21 cellular contexts compared by ENCODE assay signal in the genomic region with DNA sequence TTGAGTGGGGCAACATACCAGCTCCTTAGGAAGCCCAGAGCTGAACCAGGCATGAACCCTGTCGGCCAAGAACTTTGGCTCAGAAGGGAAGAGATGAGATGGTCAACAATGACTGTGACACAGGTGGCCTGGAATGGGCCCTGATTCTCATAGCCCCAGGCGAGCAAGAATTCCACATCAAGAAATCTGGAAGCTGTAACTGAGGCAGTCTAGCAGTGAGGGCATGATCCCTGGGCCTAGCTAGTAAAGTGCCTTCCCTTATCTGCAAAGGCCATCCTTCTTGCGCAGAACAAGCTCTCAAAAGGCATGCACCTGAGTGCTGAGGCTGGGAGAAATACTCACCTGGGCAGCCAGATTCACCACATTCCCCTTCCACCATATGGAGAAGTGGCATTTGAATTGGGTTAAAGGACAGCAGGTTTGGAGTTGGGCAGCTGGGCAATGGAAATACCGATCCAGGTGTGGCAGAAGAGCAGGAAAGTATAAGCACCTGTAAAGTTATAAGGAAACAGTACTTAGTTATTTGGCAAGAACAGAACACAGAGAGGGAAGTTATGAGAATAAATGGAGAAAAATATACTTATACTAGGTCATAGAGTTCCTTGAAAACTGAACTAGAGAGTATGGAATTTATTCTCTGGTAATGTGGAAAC.
"Had no signal": no experiment of that assay in that cellular context is flagged by ENCODE, and none has a peak within 500 bp of the region (broad histone marks: within the 10 kb centered on the region; RNA-seq: fewer than 3 reads in every experiment).

No MANE protein-coding gene starts in this region.

- H3K27me3 Mint-ChIP-seq: stimulated activated memory B cell treated with anti-CD40 and anti-IgM and Interleukin-4, amounts not matched to agents 10 μg/mL and 1 μg/mL and 100 μg/mL, for 72 hours had no signal

- H3K27ac Mint-ChIP-seq: endodermal cell; naive thymus-derived CD4-positive, alpha-beta T cell; nephron progenitor cell; stimulated activated memory B cell treated with anti-CD40 and anti-IgM and Interleukin-4, amounts not matched to agents 10 μg/mL and 1 μg/mL and 100 μg/mL, for 72 hours; stimulated activated naive CD8-positive, alpha-beta T cell treated with anti-CD3 and anti-CD28 coated beads, Interleukin-15, Interleukin-2, amounts not matched to agents 100 ng/mL and 50 ng/mL, for 24 hours had no signal

- H3K9me3 ChIP-seq: psoas muscle, right lobe of liver, tibial artery had no signal

- H3K79me2 ChIP-seq: hepatocyte had no signal

- H3K36me3 Mint-ChIP-seq: naive thymus-derived CD4-positive, alpha-beta T cell; stimulated activated memory B cell treated with anti-CD40 and anti-IgM and Interleukin-4, amounts not matched to agents 10 μg/mL and 1 μg/mL and 100 μg/mL, for 72 hours had no signal

- H3K36me3 ChIP-seq: right lobe of liver, tibial artery had no signal

- ATAC-seq: left lobe of liver; naive thymus-derived CD4-positive, alpha-beta T cell; psoas muscle; right lobe of liver; stimulated activated memory B cell treated with anti-CD40 and anti-IgM and Interleukin-4, amounts not matched to agents 10 μg/mL and 1 μg/mL and 100 μg/mL, for 72 hours had no signal

- H3K9me3 Mint-ChIP-seq: endodermal cell; naive thymus-derived CD4-positive, alpha-beta T cell; nephron progenitor cell; stimulated activated memory B cell treated with anti-CD40 and anti-IgM and Interleukin-4, amounts not matched to agents 10 μg/mL and 1 μg/mL and 100 μg/mL, for 72 hours; stimulated activated naive CD8-positive, alpha-beta T cell treated with anti-CD3 and anti-CD28 coated beads, Interleukin-15, Interleukin-2, amounts not matched to agents 100 ng/mL and 50 ng/mL, for 24 hours had no signal

- DNase-seq: effector CD4-positive, alpha-beta T cell; endodermal cell; erythroblast; foreskin melanocyte; head of caudate nucleus; kidney glomerular epithelial cell; midbrain; naive thymus-derived CD4-positive, alpha-beta T cell; nephron progenitor cell; psoas muscle; retina; right lobe of liver; stimulated activated CD4-positive, alpha-beta T cell treated with anti-CD3 and anti-CD28 coated beads, Interleukin-15, amount 100 ng/mL, for 24 hours; stimulated activated CD4-positive, alpha-beta T cell treated with anti-CD3 and anti-CD28 coated beads, Interleukin-1b, Interleukin-23, amount 100 ng/mL, for 48 hours; stimulated activated CD4-positive, alpha-beta T cell treated with anti-CD3 and anti-CD28 coated beads, Interleukin-4, amount 100 ng/mL, for 24 hours; tibial artery had no signal

- H3K4me3 Mint-ChIP-seq: endodermal cell; naive thymus-derived CD4-positive, alpha-beta T cell; nephron progenitor cell; stimulated activated memory B cell treated with anti-CD40 and anti-IgM and Interleukin-4, amounts not matched to agents 10 μg/mL and 1 μg/mL and 100 μg/mL, for 72 hours; stimulated activated naive CD8-positive, alpha-beta T cell treated with anti-CD3 and anti-CD28 coated beads, Interleukin-15, Interleukin-2, amounts not matched to agents 100 ng/mL and 50 ng/mL, for 24 hours had no signal

- H3K27me3 ChIP-seq: hepatocyte, right lobe of liver, tibial artery had no signal

- H3K4me3 ChIP-seq: coronary artery, hepatocyte, psoas muscle, right lobe of liver, tibial artery had no signal

- H3K4me2 ChIP-seq: hepatocyte had no signal

- H3K27ac ChIP-seq: coronary artery, hepatocyte, psoas muscle, tibial artery had no signal

- H2AFZ ChIP-seq: hepatocyte had no signal
